ENCODE assay signal across 8 cellular contexts in genomic region chr19:1315470-1316166, GRCh38. TPM values are rescaled to one million over a fixed set of nuclear protein-coding genes. Genes with fewer than 3 reads are reported as not detected.
DNase-seq lines count a peak whose midpoint lies in the region; ATAC-seq lines count a peak whose summit lies in the region.

No MANE protein-coding gene starts in this region.

- ATAC-seq in left colon (peak; percentile 81), GM21786 (IDR thresholded peaks at IDR 0.05; ENCODE audit: unreplicated experiment) (no peak), HG03139 (IDR thresholded peaks at IDR 0.05; ENCODE audit: unreplicated experiment) (no peak)

- in situ Hi-C loops in SK-MEL-5 (cut with HindIII; ENCODE audit: low pct_unique_long_range_greater_than_20kb, low sequenced_read_pairs), result no loop called here

- DNase-seq in AG08395 (ENCODE audit: low spot score) (peak; percentile 70), GM19238 (ENCODE audit: insufficient read length, low spot score) (peak; percentile 80), SK-MEL-5 (ENCODE audit: low read depth, low spot score) (peak; percentile 40), cerebellum (ENCODE audit: low spot score) (peak; percentile 84), left colon (peak; percentile 47 to 73)
- peak; percentile 21 for DNase-seq in stimulated activated CD8-positive, alpha-beta memory T cell treated with anti-CD3 and anti-CD28 coated beads, Interleukin-4, amount 100 ng/mL, for 24 hours (ENCODE audit: low read depth)

- intact Hi-C loops in left colon (cut with DNase I, micrococcal nuclease), result no loop called here

RNA-seq across cellular contexts. Expression of gene EFNA2, which starts 29.9 kb away (rescaled TPM):
- 0.37 and 1.5 TPM in 2 replicates for total RNA-seq in SK-MEL-5 (2014; rRNA removed; shearing (Covaris generic))
- 3.6 and 5.6 TPM in 2 replicates for polyA plus RNA-seq in SK-MEL-5 (2015; cell fraction: cytosol; rRNA removed)
- polyA plus RNA-seq in SK-MEL-5 (2015; cell fraction: nucleus; rRNA removed), result not detected in 2 replicates
- total RNA-seq in cerebellum (5.8 TPM), left colon (10 to 100 TPM; 83.8 to 85.4 TPM)

RNA-seq across cellular contexts. Expression of gene FAM174C, which starts 40.3 kb away (rescaled TPM):
- total RNA-seq in SK-MEL-5 (2014; rRNA removed; shearing (Covaris generic)), result 81.1 and 89.7 TPM in 2 replicates
- polyA plus RNA-seq in SK-MEL-5 (2015; cell fraction: cytosol; rRNA removed), result 217 and 296 TPM in 2 replicates
- polyA plus RNA-seq in SK-MEL-5 (2015; cell fraction: nucleus; rRNA removed), result 35.9 and 85.1 TPM in 2 replicates
- 7.0 TPM for total RNA-seq in cerebellum
- 10 to 100 TPM; 43.7 to 48.9 TPM for total RNA-seq in left colon

RNA-seq across cellular contexts. Expression of gene CIRBP, which starts 46.5 kb away (rescaled TPM):
- 93.9 and 95.0 TPM in 2 replicates for total RNA-seq in SK-MEL-5 (2014; rRNA removed; shearing (Covaris generic))
- 126 and 167 TPM in 2 replicates for polyA plus RNA-seq in SK-MEL-5 (2015; cell fraction: cytosol; rRNA removed)
- polyA plus RNA-seq in SK-MEL-5 (2015; cell fraction: nucleus; rRNA removed), result 705 and 795 TPM in 2 replicates
- 328 TPM for total RNA-seq in cerebellum
- 100 to 1,000 TPM; 220 to 267 TPM for total RNA-seq in left colon

Comparison
In these comparisons a context has a peak if more than half of its experiments do, and no peak if none do; other contexts are left out.
1. DNase-seq: peak in every context shown above with its lines; median percentile 84 in cerebellum; 80 in GM19238; 70 in AG08395; 60 in left colon; 40 in SK-MEL-5; 21 in stimulated activated CD8-positive, alpha-beta memory T cell treated with anti-CD3 and anti-CD28 coated beads, Interleukin-4, amount 100 ng/mL, for 24 hours.
2. RNA of gene EFNA2, which starts 29.9 kb away (total RNA-seq): 83.8 to 85.4 TPM in left colon; 5.8 TPM in cerebellum (single experiment) and 0.37 to 1.5 TPM in SK-MEL-5; every median in the first group is over 10 times any median in the second.